Comparison of ENCODE assay signal across 17 cellular contexts in the genomic region with DNA sequence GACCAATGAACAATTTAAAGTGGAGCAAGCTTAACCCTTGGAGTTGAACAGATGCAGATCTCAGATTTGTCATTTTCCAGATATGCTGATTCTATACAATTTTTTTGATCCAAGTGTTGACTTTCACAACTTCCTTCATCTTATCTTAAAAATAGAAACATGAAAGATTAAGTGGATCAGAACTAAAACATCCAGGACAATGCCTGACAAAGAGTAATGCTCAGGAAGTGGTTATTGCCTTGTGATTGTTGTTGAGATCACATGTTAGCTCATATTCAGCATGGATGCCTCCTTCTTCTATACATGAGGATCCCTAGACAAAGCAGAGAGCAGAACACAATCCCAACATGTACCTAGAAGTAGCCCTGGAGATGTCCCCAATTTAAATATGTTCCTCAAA.
"Had no signal": no experiment of that assay in that cellular context is flagged by ENCODE, and none has a peak within 500 bp of the region (broad histone marks: within the 10 kb centered on the region; RNA-seq: fewer than 3 reads in every experiment).

No MANE protein-coding gene starts in this region.

- H3K4me3 ChIP-seq: gastrocnemius medialis, heart right ventricle, lung, ovary, sigmoid colon, thoracic aorta, upper lobe of right lung had no signal

- ATAC-seq: activated T-cell treated with anti-CD3 and anti-CD28 coated beads, Interleukin-2, amount 50 U/mL, for 72 hours; effector memory CD8-positive, alpha-beta T cell; upper lobe of right lung had no signal

- H3K27ac ChIP-seq: gastrocnemius medialis, ovary, sigmoid colon, thoracic aorta, upper lobe of right lung had no signal

- H3K27me3 ChIP-seq: gastrocnemius medialis, heart right ventricle, ovary, sigmoid colon, upper lobe of right lung had no signal

- DNase-seq: activated B cell treated with CpG ODN at 0.5 μM for 24 hours; activated CD4-positive, alpha-beta T cell treated with anti-CD3 and anti-CD28 coated beads for 48 hours; activated CD8-positive, alpha-beta memory T cell treated with anti-CD3 and anti-CD28 coated beads, Interleukin-2, amount 50 U/mL, for 48 hours; activated gamma-delta T cell treated with Interleukin-2 at 50 U/mL for 16 hours; activated naive CD8-positive, alpha-beta T cell treated with anti-CD3 and anti-CD28 coated beads, Interleukin-2, amount 10 ng/mL, durations not matched to agents 7 days and 5 days; activated T-cell treated with anti-CD3 and anti-CD28 coated beads, Interleukin-2, amount 50 U/mL, for 72 hours; cerebellar nuclear complex; effector memory CD8-positive, alpha-beta T cell; gastrocnemius medialis; heart right ventricle; naive B cell; ovary; sigmoid colon; stimulated activated CD4-positive, alpha-beta T cell treated with anti-CD3 and anti-CD28 coated beads, Interleukin-2, amount 100 ng/mL, for 24 hours; upper lobe of right lung had no signal

- H3K4me1 ChIP-seq: upper lobe of right lung had no signal

- H3K36me3 ChIP-seq: gastrocnemius medialis, heart right ventricle, ovary, sigmoid colon, thoracic aorta, upper lobe of right lung had no signal
